21 cellular contexts compared by ENCODE assay signal in genomic region chr1:158055854-158056253, GRCh38.
DNase-seq lines count a peak whose midpoint lies in the region; ATAC-seq and TF ChIP-seq lines count a peak whose summit lies in the region.
"Had no signal": no experiment of that assay in that cellular context is flagged by ENCODE, and none has a peak within 500 bp of the region (broad histone marks: within the 10 kb centered on the region; RNA-seq: fewer than 3 reads in every experiment).

No MANE protein-coding gene starts in this region.

- H3K9me3 ChIP-seq in OCI-LY7 (ENCODE audit: low read length) = no peaks in the 10 kb centered on the region
- H3K9me3 ChIP-seq: MG63, tibial nerve had no signal

- no peaks in the 10 kb centered on the region for H3K4me1 ChIP-seq in OCI-LY7 (ENCODE audit: insufficient read depth, low read length, poor library complexity, severe bottlenecking)

- H4K20me1 ChIP-seq in OCI-LY7 (ENCODE audit: insufficient read depth, low read length) = no peaks in the 10 kb centered on the region

- DNase-seq in NCI-H2029 (lab: John Stamatoyannopoulos, UW) = peak; percentile 27
- no peak for DNase-seq in NCI-H2029 treated with DMSO at 0.1 percent for 48 hours (lab: John Stamatoyannopoulos, UW)
- peak; percentile 10 for DNase-seq in OCI-LY7 (ENCODE audit: low spot score)
- DNase-seq in progenitor cell of endocrine pancreas (ENCODE audit: low spot score, unreplicated experiment) = no peak
- no peak for DNase-seq in pons (ENCODE audit: low spot score)
- DNase-seq: activated CD4-positive, alpha-beta T cell treated with anti-CD3 and anti-CD28 coated beads for 36 hours; activated CD8-positive, alpha-beta memory T cell treated with anti-CD3 and anti-CD28 coated beads, Interleukin-2, amount 50 U/mL, for 4 hours; activated gamma-delta T cell treated with Interleukin-2 at 50 U/mL for 16 hours; aorta; C1 segment of cervical spinal cord; mammary epithelial cell; MG63; NCI-H187 treated with DMSO at 0.1 percent for 48 hours; OCI-M1; stimulated activated naive CD4-positive, alpha-beta T cell treated with Interleukin-2 at 50 U/mL for 16 hours had no signal

- H2AFZ ChIP-seq in OCI-LY7 (ENCODE audit: low read length) = no peak overlapping the region

- peak overlapping the region; percentile 43 for H3K27ac Mint-ChIP-seq in progenitor cell of endocrine pancreas
- H3K27ac Mint-ChIP-seq: activated CD4-positive, alpha-beta T cell treated with anti-CD3 and anti-CD28 coated beads for 36 hours; natural killer cell treated with Interleukin-12 subunit alpha and Interleukin-12 subunit beta and Interleukin-15 and Interleukin-18, amount 100 ng/mL, for 72 hours had no signal

- POLR2A ChIA-PET in OCI-LY7 (lab: Charles Lee) = interaction anchor here (0.5 kb wide), 1 partner anchor 95 kb away, joined by 3 read pairs; no protein-coding TSS in a partner anchor

- intact Hi-C loops in OCI-LY7 (cut with micrococcal nuclease; ENCODE audit: unreplicated experiment) = no loop called here

- H3K9me3 Mint-ChIP-seq in progenitor cell of endocrine pancreas (ENCODE audit: low read depth) = no peaks in the 10 kb centered on the region
- H3K9me3 Mint-ChIP-seq: natural killer cell treated with Interleukin-12 subunit alpha and Interleukin-12 subunit beta and Interleukin-15 and Interleukin-18, amount 100 ng/mL, for 72 hours had no signal

- H3K27me3 Mint-ChIP-seq in progenitor cell of endocrine pancreas = peaks cover 6% of the 10 kb centered on the region

- no peak overlapping the region for H3K4me3 Mint-ChIP-seq in progenitor cell of endocrine pancreas (ENCODE audit: low read depth)
- H3K4me3 Mint-ChIP-seq: activated CD4-positive, alpha-beta T cell treated with anti-CD3 and anti-CD28 coated beads for 36 hours; natural killer cell treated with Interleukin-12 subunit alpha and Interleukin-12 subunit beta and Interleukin-15 and Interleukin-18, amount 100 ng/mL, for 72 hours had no signal

- no peaks in the 10 kb centered on the region for H3K79me2 ChIP-seq in OCI-LY7 (ENCODE audit: insufficient read depth, low read depth, low read length)

- peaks cover 15% of the 10 kb centered on the region for H3K4me1 Mint-ChIP-seq in progenitor cell of endocrine pancreas (ENCODE audit: low read depth)
- H3K4me1 Mint-ChIP-seq: activated CD4-positive, alpha-beta T cell treated with anti-CD3 and anti-CD28 coated beads for 36 hours had no signal

- no peak overlapping the region for H3K4me3 ChIP-seq in OCI-LY7 (ENCODE audit: low read depth, low read length, poor library complexity, severe bottlenecking)
- H3K4me3 ChIP-seq: MG63, tibial nerve had no signal

- H3K27ac ChIP-seq in OCI-LY7 (ENCODE audit: low read depth, low read length, poor library complexity, severe bottlenecking) = no peak overlapping the region
- H3K27ac ChIP-seq: tibial nerve had no signal

- H3K36me3 Mint-ChIP-seq in progenitor cell of endocrine pancreas (ENCODE audit: insufficient read depth) = peaks cover 7% of the 10 kb centered on the region
- H3K36me3 Mint-ChIP-seq: natural killer cell treated with Interleukin-12 subunit alpha and Interleukin-12 subunit beta and Interleukin-15 and Interleukin-18, amount 100 ng/mL, for 72 hours had no signal

- BruUV-seq in OCI-LY7 (replicated peaks; lab: Mats Ljungman, UMichigan) = no TSS peak

- H3K4me2 ChIP-seq in OCI-LY7 (ENCODE audit: low read length) = no peak overlapping the region

- peak; percentile 49 for ATAC-seq in esophagus mucosa
- ATAC-seq in HG03280 (IDR thresholded peaks at IDR 0.05; ENCODE audit: unreplicated experiment) = no peak
- ATAC-seq in HG03520 (IDR thresholded peaks at IDR 0.05; ENCODE audit: unreplicated experiment) = no peak
- ATAC-seq: activated CD4-positive, alpha-beta T cell treated with anti-CD3 and anti-CD28 coated beads for 36 hours; HCT116; natural killer cell treated with Interleukin-12 subunit alpha and Interleukin-12 subunit beta and Interleukin-15 and Interleukin-18, amount 100 ng/mL, for 72 hours had no signal

- no peak for TF ChIP-seq CTCF in OCI-LY7 (conservative IDR thresholded peaks at IDR 0.05; ENCODE audit: low read length)
- TF ChIP-seq CTCF in progenitor cell of endocrine pancreas (IDR thresholded peaks at IDR 0.05; ENCODE audit: unreplicated experiment) = no peak

- CTCF ChIA-PET in OCI-LY7 (lab: Charles Lee; ENCODE audit: unreplicated experiment) = no interaction called here

- no peaks in the 10 kb centered on the region for H3K9me2 ChIP-seq in OCI-LY7 (ENCODE audit: insufficient read depth, low read length)

- no peaks in the 10 kb centered on the region for H3K36me3 ChIP-seq in OCI-LY7 (ENCODE audit: insufficient read depth, low read length)

Comparison
In these comparisons a context has a peak if more than half of its experiments do, and no peak if none do; other contexts are left out.
1. DNase-seq: peak in NCI-H2029 (single experiment) and OCI-LY7 (single experiment); none in NCI-H2029 treated with DMSO at 0.1 percent for 48 hours (single experiment), progenitor cell of endocrine pancreas (single experiment) and pons (single experiment).